In genomic region chr10:67779455-67780205, GRCh38 we compare ENCODE assay signal across 8 cellular contexts. TPM values are rescaled to one million over a fixed set of nuclear protein-coding genes. Genes with fewer than 3 reads are reported as not detected.
A peak's percentile ranks its signal among the peaks of the same experiment; 100 is the strongest.
DNase-seq lines count a peak whose midpoint lies in the region; ATAC-seq and TF ChIP-seq lines count a peak whose summit lies in the region.

No MANE protein-coding gene starts in this region.

- no peaks in the 10 kb centered on the region for H3K79me1 ChIP-seq in mesendoderm (ENCODE audit: low read length)

- peak; percentile 31 for ATAC-seq in GM19023 (IDR thresholded peaks at IDR 0.05; ENCODE audit: unreplicated experiment)
- peak; percentile 45 for ATAC-seq in HG03432 (IDR thresholded peaks at IDR 0.05; ENCODE audit: unreplicated experiment)

- H3K79me2 ChIP-seq in mesendoderm (ENCODE audit: control insufficient read depth, insufficient read depth, low read length), result no peaks in the 10 kb centered on the region

- H3K36me3 ChIP-seq in BE2C (no peaks in the 10 kb centered on the region), mesendoderm (ENCODE audit: control insufficient read depth, insufficient read depth, low read length) (no peaks in the 10 kb centered on the region)

- H2BK120ac ChIP-seq in mesendoderm (ENCODE audit: low read depth, low read length), result no peak overlapping the region

- DNase-seq in BE2C, result peak; percentile 70
- DNase-seq in NCI-H69 (lab: John Stamatoyannopoulos, UW), result peak; percentile 71
- DNase-seq in activated CD4-positive, alpha-beta T cell treated with anti-CD3 and anti-CD28 coated beads, Interleukin-2, amount 50 U/mL, for 4 hours, result peak; percentile 55 to 60
- DNase-seq in effector CD8-positive, alpha-beta T cell (lab: John Stamatoyannopoulos, UW), result peak; percentile 59
- peak; percentile 80 for DNase-seq in mesendoderm
- peak; percentile 70 for DNase-seq in stimulated activated CD8-positive, alpha-beta memory T cell treated with anti-CD3 and anti-CD28 coated beads, Interleukin-4, amount 100 ng/mL, for 48 hours

- no peak overlapping the region for H3K4me2 ChIP-seq in mesendoderm (ENCODE audit: low read length)

- H2AK5ac ChIP-seq in mesendoderm (ENCODE audit: low read length), result no peak overlapping the region

- no peak overlapping the region for H3K27ac ChIP-seq in mesendoderm (ENCODE audit: low read depth, low read length)

- no peak overlapping the region for H3K23ac ChIP-seq in mesendoderm (ENCODE audit: low read length)

- H2BK5ac ChIP-seq in mesendoderm (ENCODE audit: low read length), result no peak overlapping the region

- H3K56ac ChIP-seq in mesendoderm (ENCODE audit: low read length), result no peak overlapping the region

- no peak overlapping the region for H4K8ac ChIP-seq in mesendoderm (ENCODE audit: low read depth, low read length)

- peak; percentile 76 for TF ChIP-seq CTCF in BE2C (IDR thresholded peaks at IDR 0.05; ENCODE audit: low read depth, low read length)

- H3K27me3 ChIP-seq in BE2C (no peaks in the 10 kb centered on the region), mesendoderm (ENCODE audit: insufficient read depth, low read length, poor library complexity) (no peaks in the 10 kb centered on the region)

- no peak overlapping the region for H3K4ac ChIP-seq in mesendoderm (ENCODE audit: low read depth, low read length)

- H3K4me3 ChIP-seq in BE2C (ENCODE audit: low read depth, low read length) (no peak overlapping the region), mesendoderm (ENCODE audit: low read length) (no peak overlapping the region)

- H3K9me3 ChIP-seq in BE2C, result no peaks in the 10 kb centered on the region

- no peak overlapping the region for H2BK15ac ChIP-seq in mesendoderm (replicated peaks; ENCODE audit: low read depth)

- H4K5ac ChIP-seq in mesendoderm (ENCODE audit: low read length), result no peak overlapping the region

- H3K18ac ChIP-seq in mesendoderm (ENCODE audit: low read length), result no peak overlapping the region

- no CpG with 5 or more reads among the region's 4 CpGs for WGBS in mesendoderm (ENCODE audit: extremely low coverage, insufficient coverage, low lambda C conversion rate)

- no peak overlapping the region for H3K9ac ChIP-seq in mesendoderm (ENCODE audit: low read length)

- H3K4me1 ChIP-seq in BE2C (no peaks in the 10 kb centered on the region), mesendoderm (ENCODE audit: control insufficient read depth, low read depth, low read length) (no peaks in the 10 kb centered on the region)

RNA-seq across cellular contexts. Expression of gene DNAJC12, which starts 58.4 kb away (rescaled TPM):
- 33.6 TPM for polyA plus RNA-seq in BE2C (2012; ENCODE audit: insufficient read depth, insufficient read length, low read depth)
- polyA plus RNA-seq in mesendoderm (2013, experiment 1 of 2), result 2.7 TPM
- 2.8 TPM for polyA plus RNA-seq in mesendoderm (2013, experiment 2 of 2)
